25 cellular contexts compared by ENCODE assay signal in genomic region chr18:62494764-62495163, GRCh38. TPM values are rescaled to one million over a fixed set of nuclear protein-coding genes. Genes with fewer than 3 reads are reported as not detected.
A peak's percentile ranks its signal among the peaks of the same experiment; 100 is the strongest.
DNase-seq lines count a peak whose midpoint lies in the region; ATAC-seq, FAIRE-seq and TF ChIP-seq lines count a peak whose summit lies in the region.
"Had no signal": no experiment of that assay in that cellular context is flagged by ENCODE, and none has a peak within 500 bp of the region (broad histone marks: within the 10 kb centered on the region; RNA-seq: fewer than 3 reads in every experiment).

No MANE protein-coding gene starts in this region.

- no peaks in the 10 kb centered on the region for H3K4me1 Mint-ChIP-seq in T-helper 2 cell treated with Interferon-gamma antibody and Interleukin-4, amounts not matched to agents 5 μg/mL and 100 μg/mL, for 36 hours (ENCODE audit: low read depth)
- H3K4me1 Mint-ChIP-seq: CD4-positive, alpha-beta memory T cell; CD8-positive, alpha-beta memory T cell had no signal

- no peak for TF ChIP-seq EP300 in K562 (IDR thresholded peaks at IDR 0.05; ENCODE audit: low read length)

- 40% methylated on average over 3 of the region's 3 CpGs for WGBS in K562 (ENCODE audit: insufficient coverage, low coverage, missing lambda C conversion rate)

- no peaks in the 10 kb centered on the region for H4K20me1 ChIP-seq in K562 (replicated peaks; ENCODE audit: control insufficient read depth, insufficient read depth, low read length)
- H4K20me1 ChIP-seq: BLaER1 had no signal

- H3K4me2 ChIP-seq in K562 (ENCODE audit: insufficient read depth, low read length), result no peak overlapping the region
- H3K4me2 ChIP-seq: BLaER1 had no signal

- BruUV-seq in K562 (replicated peaks; lab: Mats Ljungman, UMichigan), result no TSS peak

- H3K9me3 Mint-ChIP-seq in T-helper 2 cell treated with Interferon-gamma antibody and Interleukin-4, amounts not matched to agents 5 μg/mL and 100 μg/mL, for 36 hours, result no peaks in the 10 kb centered on the region
- H3K9me3 Mint-ChIP-seq: CD14-positive monocyte; CD4-positive, alpha-beta memory T cell; CD8-positive, alpha-beta memory T cell had no signal

- H3K9ac ChIP-seq in K562 (ENCODE audit: insufficient read depth in 1 of 2, low read depth in 2 of 2, low read length in 2 of 2), result no peak overlapping the region
- H3K9ac ChIP-seq: BLaER1 had no signal

- H3K9me1 ChIP-seq in K562 (ENCODE audit: control insufficient read depth, insufficient read depth, low read length), result no peaks in the 10 kb centered on the region

- no peak for FAIRE-seq in K562 (lab: Jason Lieb, UNC)
- FAIRE-seq: A204.1, GM12878, GM12892, GM18507 had no signal

- no peak overlapping the region for H3K4me3 ChIP-seq in HEK293 (ENCODE audit: low read depth, low read length)
- no peak overlapping the region for H3K4me3 ChIP-seq in K562
- H3K4me3 ChIP-seq: BLaER1, GM12878 had no signal

- no peaks in the 10 kb centered on the region for H3K27me3 ChIP-seq in K562 (ENCODE audit: control insufficient read depth in 2 of 2, insufficient read depth in 2 of 2, low read length in 2 of 2)
- H3K27me3 ChIP-seq: BE2C, BLaER1 had no signal

- CTCF ChIA-PET in HEK293 (lab: Yijun Ruan, JAX), result no interaction called here
- CTCF ChIA-PET in K562 (lab: Yijun Ruan, JAX; ENCODE audit: low intra/inter-chr PET ratio), result no interaction called here

- no peaks in the 10 kb centered on the region for H3K36me3 Mint-ChIP-seq in T-helper 2 cell treated with Interferon-gamma antibody and Interleukin-4, amounts not matched to agents 5 μg/mL and 100 μg/mL, for 36 hours (ENCODE audit: low read depth)
- H3K36me3 Mint-ChIP-seq: CD14-positive monocyte; CD4-positive, alpha-beta memory T cell; CD4-positive, CD25-positive, alpha-beta regulatory T cell; CD8-positive, alpha-beta memory T cell had no signal

- TF ChIP-seq CTCF in HEK293 (tag by site-specific recombination; IDR thresholded peaks at IDR 0.05), result no peak
- TF ChIP-seq CTCF in K562 (IDR thresholded peaks at IDR 0.05 in 2 of 3, conservative IDR thresholded peaks at IDR 0.05 in 1 of 3; ENCODE audit: insufficient read depth in 2 of 3, low read depth in 1 of 3, low read length in 3 of 3), result no peak

- no peak for TF ChIP-seq POLR2A in K562 (conservative IDR thresholded peaks at IDR 0.05)

- H3K27ac ChIP-seq in HEK293 (ENCODE audit: extremely low read depth, low read depth, low read length) (no peak overlapping the region), K562 (ENCODE audit: extremely low read depth, low read depth, low read length) (no peak overlapping the region)
- H3K27ac ChIP-seq: BLaER1 had no signal

- H3K4me1 ChIP-seq in HEK293 (ENCODE audit: control insufficient read depth, insufficient read depth, low read length) (no peaks in the 10 kb centered on the region), K562 (replicated peaks in 1 of 2; ENCODE audit: control insufficient read depth in 2 of 2, insufficient read depth in 2 of 2, low read length in 2 of 2) (peaks cover 0 to 7% of the 10 kb centered on the region in 2 experiments; a peak in 3 of 5 replicates)
- H3K4me1 ChIP-seq: BE2C had no signal

- H3K27ac Mint-ChIP-seq in T-helper 2 cell treated with Interferon-gamma antibody and Interleukin-4, amounts not matched to agents 5 μg/mL and 100 μg/mL, for 36 hours, result no peak overlapping the region
- H3K27ac Mint-ChIP-seq: CD14-positive monocyte; CD4-positive, alpha-beta memory T cell; CD4-positive, CD25-positive, alpha-beta regulatory T cell had no signal

- H2AFZ ChIP-seq in K562 (ENCODE audit: low read depth, low read length), result no peak overlapping the region

- intact Hi-C loops in K562 (cut with micrococcal nuclease), result no loop called here

- POLR2A ChIA-PET in HEK293 (lab: Yijun Ruan, JAX), result no interaction called here
- POLR2A ChIA-PET in K562 (lab: Yijun Ruan, JAX), result no interaction called here

- H3K9me3 ChIP-seq in HEK293 (ENCODE audit: control insufficient read depth, insufficient read depth, low read depth, low read length) (no peaks in the 10 kb centered on the region), K562 (replicated peaks; ENCODE audit: control insufficient read depth, insufficient read depth, low read depth, low read length) (no peaks in the 10 kb centered on the region)
- H3K9me3 ChIP-seq: BE2C, BLaER1 had no signal

- no peaks in the 10 kb centered on the region for H3K79me2 ChIP-seq in K562 (ENCODE audit: control insufficient read depth, insufficient read depth, low read length)

- TF ChIP-seq RAD21 in K562 (CRISPR knock-in tag; conservative IDR thresholded peaks at IDR 0.05 in 1 of 2, IDR thresholded peaks at IDR 0.05 in 1 of 2), result no peak

- peaks cover 19% of the 10 kb centered on the region for H3K27me3 Mint-ChIP-seq in T-helper 2 cell treated with Interferon-gamma antibody and Interleukin-4, amounts not matched to agents 5 μg/mL and 100 μg/mL, for 36 hours (ENCODE audit: low read depth)

- no peaks in the 10 kb centered on the region for H3K36me3 ChIP-seq in HEK293 (ENCODE audit: control insufficient read depth in 2 of 2, insufficient read depth in 1 of 2, low read length in 2 of 2)
- H3K36me3 ChIP-seq in K562 (ENCODE audit: control insufficient read depth, insufficient read depth, low read length), result no peaks in the 10 kb centered on the region
- H3K36me3 ChIP-seq: BE2C, BLaER1 had no signal

- H3K4me3 Mint-ChIP-seq in T-helper 2 cell treated with Interferon-gamma antibody and Interleukin-4, amounts not matched to agents 5 μg/mL and 100 μg/mL, for 36 hours, result no peak overlapping the region
- H3K4me3 Mint-ChIP-seq: CD14-positive monocyte; CD4-positive, alpha-beta memory T cell; CD4-positive, CD25-positive, alpha-beta regulatory T cell; CD8-positive, alpha-beta memory T cell had no signal

- ATAC-seq in K562, result no peak
- ATAC-seq: GM12878 had no signal

- in situ Hi-C loops in K562 (cut with MboI), result no loop called here

- DNase-seq in K562 (ENCODE audit: extremely low read depth in 1 of 4, low spot score in 3 of 4) (no peak), hepatic stellate cell (ENCODE audit: low spot score) (no peak), NCI-H1436 (lab: John Stamatoyannopoulos, UW) (no peak)
- DNase-seq in T-helper 2 cell treated with Interferon-gamma antibody and Interleukin-4, amounts not matched to agents 5 μg/mL and 100 μg/mL, for 36 hours (ENCODE audit: low spot score), result no peak
- DNase-seq: 8988T; ACHN; BE2C; CD4-positive, alpha-beta memory T cell; CD4-positive, CD25-positive, alpha-beta regulatory T cell; CD8-positive, alpha-beta memory T cell; COR-L47; DMS 273 treated with DMSO at 0.1 percent for 48 hours; DMS153; DMS53; DMS79; DND-41; EL; GDM1 had no signal

TF ChIP-seq in HEK293, 187 proteins besides CTCF, POLR2A, EP300 and RAD21:
- TF ChIP-seq TRIM28 (IDR thresholded peaks at IDR 0.05; ENCODE audit: borderline replicate concordance, low read length) (no peak), ATF2 (tag by site-specific recombination; IDR thresholded peaks at IDR 0.05; ENCODE audit: low read depth) (peak; percentile 78), ZNF837 (tag by site-specific recombination; IDR thresholded peaks at IDR 0.05) (no peak), ZBTB21 (tag by site-specific recombination; IDR thresholded peaks at IDR 0.05) (peak; percentile 52; the same call in 1 of the 2 replicates)

TF ChIP-seq in K562, 482 proteins besides CTCF, POLR2A, EP300 and RAD21 (continues in another document):
- TF ChIP-seq ZBTB26 (CRISPR knock-in tag; IDR thresholded peaks at IDR 0.05) (no peak), ATF1 (CRISPR knock-in tag; IDR thresholded peaks at IDR 0.05) (no peak), ATF1 (tag; IDR thresholded peaks at IDR 0.05) (peak; percentile 32; the same call in 1 of the 2 replicates), PHF20 (IDR thresholded peaks at IDR 0.05; ENCODE audit: partially characterized antibody) (no peak)

RNA-seq across cellular contexts. Expression of gene ZCCHC2, which starts 28.1 kb away (rescaled TPM):
- total RNA-seq in K562 (2011; cell fraction: chromatin; rRNA removed; ENCODE audit: low replicate concordance), result 12.9 and 18.0 TPM in 2 replicates
- total RNA-seq in K562 (2011; cell fraction: nucleolus; rRNA removed), result 12.3 and 12.5 TPM in 2 replicates
- total RNA-seq in K562 (2011; cell fraction: nucleoplasm; rRNA removed), result 12.9 and 13.4 TPM in 2 replicates
- total RNA-seq in K562 (2014; rRNA removed), result 6.0 and 6.5 TPM in 2 replicates
- 4.9 and 5.7 TPM in 2 replicates for total RNA-seq in K562 (2014; rRNA removed; fragmentation: Illumina TruSeq; extraction: Trizol)
- 6.3 and 6.9 TPM in 2 replicates for total RNA-seq in K562 (2015; rRNA removed; fragmentation: Illumina TruSeq; extraction: Trizol)
- 8.5 and 9.2 TPM in 2 replicates for total RNA-seq in K562 (2021)
- 7.7 and 8.4 TPM in 2 replicates for polyA plus RNA-seq in K562 (2011; rRNA removed)
- polyA plus RNA-seq in K562 (2011; cell fraction: cytosol; rRNA removed), result 6.8 and 9.9 TPM in 2 replicates
- polyA plus RNA-seq in K562 (2011; cell fraction: nucleus; rRNA removed), result 11.9 and 15.4 TPM in 2 replicates
- 3.8 and 5.1 TPM in 2 replicates for polyA plus RNA-seq in K562 (2012)
- polyA plus RNA-seq in K562 (2014; fragmentation: Illumina TruSeq; extraction: Trizol), result 5.3 and 7.1 TPM in 2 replicates
- polyA plus RNA-seq in K562 (2014; fragmentation: Nextera tagmentation; extraction: Ambion mirVana), result 1 to 10 TPM; 1.0 to 1.9 TPM
- polyA plus RNA-seq in K562 (2014; rRNA removed), result 3.7 and 7.2 TPM in 2 replicates
- 16.3 and 18.6 TPM in 2 replicates for polyA minus RNA-seq in K562 (2011; rRNA and poly(A)+ RNA removed)
- 6.6 and 10.0 TPM in 2 replicates for polyA minus RNA-seq in K562 (2011; cell fraction: cytosol; rRNA and poly(A)+ RNA removed)
- polyA minus RNA-seq in K562 (2011; cell fraction: nucleus; rRNA and poly(A)+ RNA removed), result 11.2 and 20.2 TPM in 2 replicates

Comparison
In these comparisons a context has a peak if more than half of its experiments do, and no peak if none do; other contexts are left out.
1. Of the 44 proteins assayed by ChIP-seq in both K562 and HEK293: peak only in K562: none; only in HEK293: ATF2; in both: none; in neither: 43.